ENCODE assay signal across 19 cellular contexts in the genomic region with DNA sequence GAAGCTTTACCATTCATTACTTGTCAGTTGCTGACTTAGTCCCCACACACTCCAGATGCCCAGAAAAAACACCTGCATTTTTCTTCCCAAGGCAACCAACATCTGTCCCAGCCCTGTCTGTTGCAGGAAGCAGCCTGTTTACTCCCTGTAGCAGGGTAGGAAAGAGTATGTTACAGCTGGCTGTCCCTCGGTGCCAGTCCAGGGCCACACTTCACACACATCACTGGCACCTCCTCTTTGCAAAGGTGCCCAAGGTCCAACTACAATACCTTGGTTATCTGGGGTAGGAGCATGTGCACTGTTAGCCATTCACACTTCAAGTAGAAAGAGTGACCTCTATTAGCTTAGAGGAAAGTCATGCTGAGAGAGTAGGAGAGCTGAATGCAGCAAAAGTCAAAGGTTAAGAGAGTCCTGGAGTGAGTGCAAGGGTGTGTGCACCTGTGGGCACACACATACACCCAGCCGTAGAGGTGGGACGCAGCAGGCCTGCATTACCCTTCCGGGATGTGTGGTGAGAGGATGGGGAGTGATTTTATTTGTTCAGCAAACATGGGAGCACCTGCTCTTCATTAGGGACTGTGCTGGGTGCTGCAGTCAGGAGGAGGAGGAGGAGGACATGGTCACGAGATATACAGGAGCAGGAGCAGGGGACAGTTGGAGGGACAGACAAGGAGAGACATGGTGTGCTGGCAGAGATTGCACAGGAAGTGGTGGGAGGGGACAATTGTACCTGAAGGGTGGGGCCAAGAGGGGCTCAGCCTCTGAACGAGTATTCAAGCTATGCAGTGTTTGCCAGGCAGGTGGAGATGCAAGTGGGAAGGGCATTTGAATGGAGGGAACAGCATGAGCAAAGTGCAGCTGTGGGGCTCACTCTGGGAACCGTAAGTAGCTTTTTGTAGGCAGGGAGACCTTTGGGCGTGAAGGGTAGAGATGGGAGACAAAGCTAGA.
DNase-seq lines count a peak whose midpoint lies in the region; ATAC-seq, FAIRE-seq and TF ChIP-seq lines count a peak whose summit lies in the region.
"Had no signal": no experiment of that assay in that cellular context is flagged by ENCODE, and none has a peak within 500 bp of the region (broad histone marks: within the 10 kb centered on the region; RNA-seq: fewer than 3 reads in every experiment).

No MANE protein-coding gene starts in this region.

- FAIRE-seq in urothelium cell line (lab: Jason Lieb, UNC): peak; percentile 89
- FAIRE-seq: H54 had no signal

- in situ Hi-C loops in brain microvascular endothelial cell (cut with HindIII; ENCODE audit: low pct_ligation_motif_present, low sequenced_read_pairs): no loop called here

- DNase-seq in NCI-H1092 (lab: John Stamatoyannopoulos, UW) (peak; percentile 12), NCI-H345 (lab: John Stamatoyannopoulos, UW) (peak; percentile 90), SHP77 treated with DMSO at 0.1 percent for 48 hours (lab: John Stamatoyannopoulos, UW) (peak; percentile 97), urothelium cell line (ENCODE audit: low spot score) (no peak), brain microvascular endothelial cell (no peak)
- DNase-seq in NK-92 treated with Interleukin-12 subunit alpha and Interleukin-12 subunit beta, amount 100 ng/mL, for 24 hours (lab: John Stamatoyannopoulos, UW): no peak
- DNase-seq: activated CD4-positive, alpha-beta T cell treated with anti-CD3 and anti-CD28 coated beads, Interleukin-2, amount 10 ng/mL, durations not matched to agents 7 days and 5 days; activated naive CD8-positive, alpha-beta T cell treated with anti-CD3 and anti-CD28 coated beads, Interleukin-2, amount 50 U/mL, for 24 hours; AML-193; dermis blood vessel endothelial cell; lower lobe of right lung; MV-4-11; T-helper 1 cell had no signal

- H3K4me3 ChIP-seq in brain microvascular endothelial cell (ENCODE audit: low read depth, low read length): no peak overlapping the region
- H3K4me3 ChIP-seq: lower lobe of right lung, thoracic aorta had no signal

- H3K36me3 ChIP-seq in brain microvascular endothelial cell (replicated peaks): no peaks in the 10 kb centered on the region
- H3K36me3 ChIP-seq: lower lobe of right lung, thoracic aorta had no signal

- ATAC-seq in GM18498 (IDR thresholded peaks at IDR 0.05; ENCODE audit: unreplicated experiment): no peak
- ATAC-seq: activated naive CD8-positive, alpha-beta T cell treated with anti-CD3 and anti-CD28 coated beads, Interleukin-2, amount 50 U/mL, for 24 hours; sciatic nerve; stimulated activated effector memory CD8-positive, alpha-beta T cell treated with anti-CD3 and anti-CD28 coated beads, Interleukin-12 subunit alpha, Interleukin-12 subunit beta, amount 100 ng/mL, for 72 hours had no signal

- TF ChIP-seq CTCF in brain microvascular endothelial cell (IDR thresholded peaks at IDR 0.05; ENCODE audit: low read depth, low read length, missing control alignments): no peak

- no peak overlapping the region for H3K27ac ChIP-seq in brain microvascular endothelial cell
- H3K27ac ChIP-seq: HL-60, lower lobe of right lung, thoracic aorta had no signal

- no peaks in the 10 kb centered on the region for H3K27me3 ChIP-seq in brain microvascular endothelial cell (replicated peaks)

Comparison
In these comparisons a context has a peak if more than half of its experiments do, and no peak if none do; other contexts are left out.
1. DNase-seq: peak in NCI-H1092 (single experiment), NCI-H345 (single experiment) and SHP77 treated with DMSO at 0.1 percent for 48 hours (single experiment); none in urothelium cell line (single experiment), brain microvascular endothelial cell (single experiment) and NK-92 treated with Interleukin-12 subunit alpha and Interleukin-12 subunit beta, amount 100 ng/mL, for 24 hours (single experiment).